In the genomic region with DNA sequence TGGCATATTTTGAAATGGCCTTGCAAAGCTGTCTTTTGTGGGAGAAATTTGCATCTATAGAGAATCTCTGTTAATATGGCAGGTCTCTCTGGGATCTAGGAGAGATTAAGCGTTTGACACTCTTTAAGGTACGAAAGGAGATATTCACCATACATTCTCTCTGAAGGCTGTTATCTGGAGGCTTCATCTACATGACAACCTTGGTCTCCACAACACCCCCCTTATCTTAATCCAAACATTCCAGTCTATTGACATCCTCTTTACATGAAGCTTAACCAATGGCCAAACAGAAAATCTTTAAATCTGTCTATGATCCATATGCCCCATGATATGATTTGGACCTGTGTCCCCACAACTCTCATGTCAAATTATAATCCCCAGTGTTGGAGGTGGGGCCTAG, we compare ENCODE assay signal across 19 cellular contexts.
DNase-seq lines count a peak whose midpoint lies in the region; ATAC-seq and TF ChIP-seq lines count a peak whose summit lies in the region.
"Had no signal": no experiment of that assay in that cellular context is flagged by ENCODE, and none has a peak within 500 bp of the region (broad histone marks: within the 10 kb centered on the region; RNA-seq: fewer than 3 reads in every experiment).

No MANE protein-coding gene starts in this region.

- H3K4me1 ChIP-seq in mesendoderm (ENCODE audit: control insufficient read depth, low read depth, low read length), result no peaks in the 10 kb centered on the region

- no peak overlapping the region for H3K4me2 ChIP-seq in mesendoderm (ENCODE audit: low read length)

- H3K27me3 ChIP-seq in brain microvascular endothelial cell (replicated peaks), result no peaks in the 10 kb centered on the region
- H3K27me3 ChIP-seq in mesendoderm (ENCODE audit: insufficient read depth, low read length, poor library complexity), result no peaks in the 10 kb centered on the region
- H3K27me3 ChIP-seq: BLaER1 treated with 17β-estradiol and CSF1 and Interleukin-3, amounts not matched to agents 10 nM and 100 nM had no signal

- H3K4ac ChIP-seq in mesendoderm (ENCODE audit: low read depth, low read length), result no peak overlapping the region

- H3K56ac ChIP-seq in mesendoderm (ENCODE audit: low read length), result no peak overlapping the region

- H3K36me3 ChIP-seq in brain microvascular endothelial cell (replicated peaks) (no peaks in the 10 kb centered on the region), mesendoderm (ENCODE audit: control insufficient read depth, insufficient read depth, low read length) (no peaks in the 10 kb centered on the region)
- H3K36me3 ChIP-seq: BLaER1 treated with 17β-estradiol and CSF1 and Interleukin-3, amounts not matched to agents 10 nM and 100 nM had no signal

- no peak overlapping the region for H4K8ac ChIP-seq in mesendoderm (ENCODE audit: low read depth, low read length)

- H3K4me3 ChIP-seq in brain microvascular endothelial cell (ENCODE audit: low read depth, low read length) (no peak overlapping the region), mesendoderm (ENCODE audit: low read length) (no peak overlapping the region)
- H3K4me3 ChIP-seq: BLaER1 treated with 17β-estradiol and CSF1 and Interleukin-3, amounts not matched to agents 10 nM and 100 nM; GM12878 had no signal

- H3K79me1 ChIP-seq in mesendoderm (ENCODE audit: low read length), result no peaks in the 10 kb centered on the region

- ATAC-seq in HG03442 (IDR thresholded peaks at IDR 0.05; ENCODE audit: unreplicated experiment), result no peak
- ATAC-seq: CD8-positive, alpha-beta T cell; GM12878 had no signal

- no peak overlapping the region for H2BK120ac ChIP-seq in mesendoderm (ENCODE audit: low read depth, low read length)

- no peak overlapping the region for H3K27ac ChIP-seq in brain microvascular endothelial cell
- H3K27ac ChIP-seq in mesendoderm (ENCODE audit: low read depth, low read length), result no peak overlapping the region
- H3K27ac ChIP-seq: BLaER1 treated with 17β-estradiol and CSF1 and Interleukin-3, amounts not matched to agents 10 nM and 100 nM; C4-2B had no signal

- in situ Hi-C loops in brain microvascular endothelial cell (cut with HindIII; ENCODE audit: low pct_ligation_motif_present, low sequenced_read_pairs), result no loop called here

- H3K18ac ChIP-seq in mesendoderm (ENCODE audit: low read length), result no peak overlapping the region

- WGBS in mesendoderm (ENCODE audit: extremely low coverage, insufficient coverage, low lambda C conversion rate), result no CpG with 5 or more reads among the region's 2 CpGs

- no peak overlapping the region for H2BK15ac ChIP-seq in mesendoderm (replicated peaks; ENCODE audit: low read depth)

- H2BK5ac ChIP-seq in mesendoderm (ENCODE audit: low read length), result no peak overlapping the region

- DNase-seq in brain microvascular endothelial cell, result peak; percentile 18
- peak; percentile 91 for DNase-seq in mesendoderm
- no peak for DNase-seq in stimulated activated CD4-positive, alpha-beta T cell treated with anti-CD3 and anti-CD28 coated beads, Interleukin-4, amount 100 ng/mL, for 1 hour
- no peak for DNase-seq in AML-193 (lab: John Stamatoyannopoulos, UW)
- DNase-seq: 8988T; ACHN; CD4-positive, alpha-beta T cell; CD8-positive, alpha-beta T cell; DMS 273 treated with DMSO at 0.1 percent for 48 hours; DMS153; DMS53; DMS79; DND-41; EL; GDM1 had no signal

- no peak overlapping the region for H3K23ac ChIP-seq in mesendoderm (ENCODE audit: low read length)

- no peak overlapping the region for H4K5ac ChIP-seq in mesendoderm (ENCODE audit: low read length)

- TF ChIP-seq CTCF in brain microvascular endothelial cell (IDR thresholded peaks at IDR 0.05; ENCODE audit: low read depth, low read length, missing control alignments), result no peak

- H2AK5ac ChIP-seq in mesendoderm (ENCODE audit: low read length), result no peak overlapping the region

- no peak overlapping the region for H3K9ac ChIP-seq in mesendoderm (ENCODE audit: low read length)
- H3K9ac ChIP-seq: BLaER1 treated with 17β-estradiol and CSF1 and Interleukin-3, amounts not matched to agents 10 nM and 100 nM had no signal

- no peaks in the 10 kb centered on the region for H3K79me2 ChIP-seq in mesendoderm (ENCODE audit: control insufficient read depth, insufficient read depth, low read length)

Comparison
In these comparisons a context has a peak if more than half of its experiments do, and no peak if none do; other contexts are left out.
1. DNase-seq: peak in brain microvascular endothelial cell (single experiment) and mesendoderm (single experiment); none in stimulated activated CD4-positive, alpha-beta T cell treated with anti-CD3 and anti-CD28 coated beads, Interleukin-4, amount 100 ng/mL, for 1 hour (single experiment) and AML-193 (0 of 2).